In the genomic region with DNA sequence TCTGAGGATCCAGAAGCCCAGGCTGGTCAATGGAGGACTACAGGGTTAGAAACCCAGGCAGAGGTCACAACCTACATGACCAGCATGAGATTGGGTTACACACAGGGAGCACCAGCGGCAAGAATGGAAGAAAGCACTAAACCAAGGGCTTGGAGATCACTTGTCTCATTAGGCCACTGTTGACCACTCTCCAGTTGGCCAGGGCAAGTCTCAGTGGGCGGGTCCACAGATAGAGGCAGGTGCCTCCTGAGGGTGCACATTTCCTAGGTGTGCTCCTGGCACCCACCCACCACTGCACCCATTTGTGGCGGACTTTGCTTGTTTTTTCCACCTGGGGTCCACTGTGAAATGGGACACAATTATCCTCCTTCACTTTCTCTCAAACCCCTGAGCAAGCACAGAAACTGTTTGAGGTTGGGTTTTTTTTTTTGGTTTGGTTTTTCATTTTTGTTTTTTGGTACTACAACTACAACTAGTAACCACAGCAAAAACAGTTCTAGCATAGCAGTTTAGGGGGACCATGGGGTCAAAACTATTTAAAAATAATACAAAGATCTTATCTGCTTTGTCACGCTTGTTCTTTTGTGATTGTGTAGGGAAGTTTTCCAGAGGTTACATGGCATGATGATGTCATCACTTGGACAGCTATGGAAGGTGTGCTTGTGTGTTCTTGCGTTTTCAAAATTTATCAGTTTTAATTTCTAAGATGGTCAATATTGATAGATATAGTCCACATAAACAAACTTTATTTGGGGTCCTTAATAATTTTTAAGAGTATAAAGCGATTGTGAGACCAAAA, we compare ENCODE assay signal across 1 cellular context.
TF ChIP-seq lines count a peak whose summit lies in the region.

No MANE protein-coding gene starts in this region.

TF ChIP-seq in GM23338, 12 proteins besides CTCF, POLR2A, EP300 and RAD21:
- TF ChIP-seq EZH2 (IDR thresholded peaks at IDR 0.05; ENCODE audit: low read depth, unreplicated experiment) = no peak
- no peak for TF ChIP-seq CREB1 (CRISPR knock-in tag; IDR thresholded peaks at IDR 0.05; ENCODE audit: low read depth)
- TF ChIP-seq, protein P1, sequence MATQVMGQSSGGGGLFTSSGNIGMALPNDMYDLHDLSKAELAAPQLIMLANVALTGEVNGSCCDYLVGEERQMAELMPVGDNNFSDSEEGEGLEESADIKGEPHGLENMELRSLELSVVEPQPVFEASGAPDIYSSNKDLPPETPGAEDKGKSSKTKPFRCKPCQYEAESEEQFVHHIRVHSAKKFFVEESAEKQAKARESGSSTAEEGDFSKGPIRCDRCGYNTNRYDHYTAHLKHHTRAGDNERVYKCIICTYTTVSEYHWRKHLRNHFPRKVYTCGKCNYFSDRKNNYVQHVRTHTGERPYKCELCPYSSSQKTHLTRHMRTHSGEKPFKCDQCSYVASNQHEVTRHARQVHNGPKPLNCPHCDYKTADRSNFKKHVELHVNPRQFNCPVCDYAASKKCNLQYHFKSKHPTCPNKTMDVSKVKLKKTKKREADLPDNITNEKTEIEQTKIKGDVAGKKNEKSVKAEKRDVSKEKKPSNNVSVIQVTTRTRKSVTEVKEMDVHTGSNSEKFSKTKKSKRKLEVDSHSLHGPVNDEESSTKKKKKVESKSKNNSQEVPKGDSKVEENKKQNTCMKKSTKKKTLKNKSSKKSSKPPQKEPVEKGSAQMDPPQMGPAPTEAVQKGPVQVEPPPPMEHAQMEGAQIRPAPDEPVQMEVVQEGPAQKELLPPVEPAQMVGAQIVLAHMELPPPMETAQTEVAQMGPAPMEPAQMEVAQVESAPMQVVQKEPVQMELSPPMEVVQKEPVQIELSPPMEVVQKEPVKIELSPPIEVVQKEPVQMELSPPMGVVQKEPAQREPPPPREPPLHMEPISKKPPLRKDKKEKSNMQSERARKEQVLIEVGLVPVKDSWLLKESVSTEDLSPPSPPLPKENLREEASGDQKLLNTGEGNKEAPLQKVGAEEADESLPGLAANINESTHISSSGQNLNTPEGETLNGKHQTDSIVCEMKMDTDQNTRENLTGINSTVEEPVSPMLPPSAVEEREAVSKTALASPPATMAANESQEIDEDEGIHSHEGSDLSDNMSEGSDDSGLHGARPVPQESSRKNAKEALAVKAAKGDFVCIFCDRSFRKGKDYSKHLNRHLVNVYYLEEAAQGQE (IDR thresholded peaks at IDR 0.05; ENCODE audit: unreplicated experiment) = no peak
- TF ChIP-seq EZH2phosphoT487 (IDR thresholded peaks at IDR 0.05; ENCODE audit: unreplicated experiment) = no peak
- TF ChIP-seq POLR2AphosphoS5 (IDR thresholded peaks at IDR 0.05; ENCODE audit: low read depth) = no peak
